31 cellular contexts compared by ENCODE assay signal in genomic region chr15:56933420-56934210, GRCh38. TPM values are rescaled to one million over a fixed set of nuclear protein-coding genes. Genes with fewer than 3 reads are reported as not detected.
DNase-seq lines count a peak whose midpoint lies in the region; ATAC-seq, FAIRE-seq and TF ChIP-seq lines count a peak whose summit lies in the region.
"Had no signal": no experiment of that assay in that cellular context is flagged by ENCODE, and none has a peak within 500 bp of the region (broad histone marks: within the 10 kb centered on the region; RNA-seq: fewer than 3 reads in every experiment).

No MANE protein-coding gene starts in this region.

- H3K79me2 ChIP-seq in GM23248 (ENCODE audit: insufficient read depth) = peaks cover 99% of the 10 kb centered on the region
- peaks cover 98% of the 10 kb centered on the region for H3K79me2 ChIP-seq in astrocyte (ENCODE audit: insufficient read depth, low read length)
- peaks cover 2% of the 10 kb centered on the region for H3K79me2 ChIP-seq in trophoblast cell (ENCODE audit: control insufficient read depth, insufficient read depth, low read length, poor library complexity)

- no peak for DNase-seq in CD8-positive, alpha-beta T cell
- DNase-seq in GM23248 (no peak), astrocyte (ENCODE audit: low read depth) (no peak), SW 1271 (lab: John Stamatoyannopoulos, UW) (no peak), islet precursor cell (no peak), trophoblast cell (no peak), NCI-H2171 treated with DMSO at 0.1 percent for 48 hours (lab: John Stamatoyannopoulos, UW) (no peak)
- DNase-seq: activated B cell treated with CpG ODN at 0.5 μM for 24 hours; activated CD4-positive, alpha-beta T cell treated with anti-CD3 and anti-CD28 coated beads, Interleukin-2, amount 10 ng/mL, durations not matched to agents 7 days and 5 days; activated gamma-delta T cell treated with Interleukin-2 at 50 U/mL for 16 hours; activated naive CD8-positive, alpha-beta T cell treated with anti-CD3 and anti-CD28 coated beads, Interleukin-2, amount 10 ng/mL, durations not matched to agents 7 days and 5 days; Calu3; DMS79; left cardiac atrium; MV-4-11; NCI-H146; NCI-H2107; NCI-H510A; nephron progenitor cell; substantia nigra; T-cell had no signal

- H3K4me3 ChIP-seq in CD8-positive, alpha-beta T cell (ENCODE audit: low read depth, low read length) = no peak overlapping the region
- H3K4me3 ChIP-seq in GM23248 (no peak overlapping the region), astrocyte (ENCODE audit: insufficient read depth, low read depth, low read length) (no peak overlapping the region), trophoblast cell (ENCODE audit: low read depth, low read length) (no peak overlapping the region)
- H3K4me3 ChIP-seq: BLaER1 treated with 17β-estradiol and CSF1 and Interleukin-3, amounts not matched to agents 10 nM and 100 nM; gastroesophageal sphincter; hepatocyte; lung; SJSA1 had no signal

- no peak overlapping the region for H2BK5ac ChIP-seq in trophoblast cell (ENCODE audit: low read depth, low read length, poor library complexity)

- no peaks in the 10 kb centered on the region for H3K79me1 ChIP-seq in trophoblast cell (ENCODE audit: low read length)

- no peak overlapping the region for H4K8ac ChIP-seq in trophoblast cell (ENCODE audit: low read depth, low read length)

- FAIRE-seq in astrocyte (lab: Jason Lieb, UNC) (no peak), islet of Langerhans (lab: Jason Lieb, UNC) (peak; percentile 43)
- FAIRE-seq: GM19239, H54 had no signal

- no peaks in the 10 kb centered on the region for H3K9me2 ChIP-seq in GM23248 (ENCODE audit: insufficient read depth)

- H3K9ac ChIP-seq in GM23248 = no peak overlapping the region
- no peak overlapping the region for H3K9ac ChIP-seq in astrocyte (ENCODE audit: low read length)
- H3K9ac ChIP-seq in trophoblast cell (ENCODE audit: low read length) = no peak overlapping the region
- H3K9ac ChIP-seq: BLaER1 treated with 17β-estradiol and CSF1 and Interleukin-3, amounts not matched to agents 10 nM and 100 nM; KMS-11 had no signal

- H2BK120ac ChIP-seq in trophoblast cell (ENCODE audit: insufficient read depth, low read length, poor library complexity) = no peak overlapping the region

- H3K4me1 Mint-ChIP-seq in CD8-positive, alpha-beta T cell (ENCODE audit: low read depth) = peaks cover 87% of the 10 kb centered on the region
- peaks cover 41% of the 10 kb centered on the region for H3K4me1 Mint-ChIP-seq in astrocyte (ENCODE audit: low read depth, unreplicated experiment)

- H3K4me2 ChIP-seq in GM23248 (ENCODE audit: unreplicated experiment) (peak overlapping the region; percentile 16), astrocyte (ENCODE audit: low read length) (no peak overlapping the region), trophoblast cell (ENCODE audit: low read length) (no peak overlapping the region)
- H3K4me2 ChIP-seq: hepatocyte, KMS-11 had no signal

- no peak for TF ChIP-seq CTCF in CD8-positive, alpha-beta T cell (IDR thresholded peaks at IDR 0.05)
- no peak for TF ChIP-seq CTCF in astrocyte (IDR thresholded peaks at IDR 0.05; ENCODE audit: insufficient read depth, low read depth, low read length)

- H3K4ac ChIP-seq in trophoblast cell (ENCODE audit: low read depth, low read length) = no peak overlapping the region

- no peak overlapping the region for H3K4me3 Mint-ChIP-seq in CD8-positive, alpha-beta T cell
- no peak overlapping the region for H3K4me3 Mint-ChIP-seq in astrocyte (ENCODE audit: unreplicated experiment)
- H3K4me3 Mint-ChIP-seq: activated B cell treated with CpG ODN at 0.5 μM for 24 hours; activated CD4-positive, alpha-beta T cell treated with anti-CD3 and anti-CD28 coated beads, Interleukin-2, amount 10 ng/mL, durations not matched to agents 7 days and 5 days; activated naive CD8-positive, alpha-beta T cell treated with anti-CD3 and anti-CD28 coated beads, Interleukin-2, amount 10 ng/mL, durations not matched to agents 7 days and 5 days; nephron progenitor cell; stimulated activated memory B cell treated with anti-CD40 and anti-IgM and Interleukin-4, amounts not matched to agents 10 μg/mL and 1 μg/mL and 100 μg/mL, for 72 hours; T-cell had no signal

- H3K9me3 ChIP-seq in CD8-positive, alpha-beta T cell (ENCODE audit: low read length) = no peaks in the 10 kb centered on the region
- H3K9me3 ChIP-seq in GM23248 (ENCODE audit: low read depth) (no peaks in the 10 kb centered on the region), astrocyte (ENCODE audit: insufficient read depth, low read depth, low read length) (no peaks in the 10 kb centered on the region), trophoblast cell (ENCODE audit: insufficient read depth, low read depth, low read length) (no peaks in the 10 kb centered on the region)
- H3K9me3 ChIP-seq: SJSA1 had no signal

- H3K36me3 Mint-ChIP-seq in CD8-positive, alpha-beta T cell = peaks cover 48% of the 10 kb centered on the region
- H3K36me3 Mint-ChIP-seq in astrocyte (ENCODE audit: low read depth, unreplicated experiment) = peaks cover 11% of the 10 kb centered on the region

- no peak overlapping the region for H3K14ac ChIP-seq in trophoblast cell (ENCODE audit: low read length)

- no peaks in the 10 kb centered on the region for H3K27me3 ChIP-seq in CD8-positive, alpha-beta T cell (ENCODE audit: insufficient read depth, low read length)
- H3K27me3 ChIP-seq in GM23248 (replicated peaks; ENCODE audit: insufficient read depth) (no peaks in the 10 kb centered on the region), astrocyte (ENCODE audit: insufficient read depth, low read length) (no peaks in the 10 kb centered on the region), trophoblast cell (ENCODE audit: insufficient read depth, low read length) (no peaks in the 10 kb centered on the region)
- H3K27me3 ChIP-seq: BLaER1 treated with 17β-estradiol and CSF1 and Interleukin-3, amounts not matched to agents 10 nM and 100 nM; gastroesophageal sphincter; hepatocyte; SJSA1 had no signal

- no peak for ATAC-seq in CD8-positive, alpha-beta T cell
- ATAC-seq: gastroesophageal sphincter; stimulated activated memory B cell treated with anti-CD40 and anti-IgM and Interleukin-4, amounts not matched to agents 10 μg/mL and 1 μg/mL and 100 μg/mL, for 72 hours; T-cell had no signal

- no peak overlapping the region for H4K91ac ChIP-seq in trophoblast cell (ENCODE audit: low read depth, low read length)

- H3K23ac ChIP-seq in trophoblast cell (ENCODE audit: low read length) = no peak overlapping the region

- WGBS in GM23248 (ENCODE audit: low coverage in 1 of 2, low lambda C conversion rate in 2 of 2, missing lambda C conversion rate in 2 of 2), 2 experiments = 97 to 100% methylated on average over 1 of the region's 1 CpG
- WGBS in trophoblast cell (ENCODE audit: extremely low coverage, insufficient coverage, insufficient read length) = no CpG with 5 or more reads among the region's 1 CpG

- intact Hi-C loops in CD8-positive, alpha-beta T cell (cut with DNase I, micrococcal nuclease) = loop anchor here in 1 of 2 experiments (2.0 to 5.0 kb wide), 2 partner anchors 15 to 44 kb away; partner anchors contain the start of gene TCF12

- no peak overlapping the region for H2BK12ac ChIP-seq in trophoblast cell (ENCODE audit: low read length)

- peaks cover 10% of the 10 kb centered on the region; the same call in 1 of the 2 replicates for H4K20me1 ChIP-seq in GM23248 (ENCODE audit: insufficient read depth)
- H4K20me1 ChIP-seq in astrocyte (ENCODE audit: insufficient read depth, low read length) = peaks cover 86% of the 10 kb centered on the region

- H3K9me3 Mint-ChIP-seq in CD8-positive, alpha-beta T cell = peaks cover 16% of the 10 kb centered on the region
- no peaks in the 10 kb centered on the region for H3K9me3 Mint-ChIP-seq in astrocyte (ENCODE audit: unreplicated experiment)

- no peak overlapping the region for H3K18ac ChIP-seq in trophoblast cell (ENCODE audit: low read length)

- H3K27me3 Mint-ChIP-seq in CD8-positive, alpha-beta T cell (ENCODE audit: low read depth) = no peaks in the 10 kb centered on the region
- no peaks in the 10 kb centered on the region for H3K27me3 Mint-ChIP-seq in astrocyte (ENCODE audit: low read depth, unreplicated experiment)
- H3K27me3 Mint-ChIP-seq: activated B cell treated with CpG ODN at 0.5 μM for 24 hours; activated CD4-positive, alpha-beta T cell treated with anti-CD3 and anti-CD28 coated beads, Interleukin-2, amount 10 ng/mL, durations not matched to agents 7 days and 5 days; activated naive CD8-positive, alpha-beta T cell treated with anti-CD3 and anti-CD28 coated beads, Interleukin-2, amount 10 ng/mL, durations not matched to agents 7 days and 5 days; stimulated activated memory B cell treated with anti-CD40 and anti-IgM and Interleukin-4, amounts not matched to agents 10 μg/mL and 1 μg/mL and 100 μg/mL, for 72 hours; T-cell had no signal

- H2AFZ ChIP-seq in GM23248 = no peak overlapping the region
- H2AFZ ChIP-seq in astrocyte (ENCODE audit: low read depth, low read length) = no peak overlapping the region
- no peak overlapping the region for H2AFZ ChIP-seq in trophoblast cell (ENCODE audit: insufficient read depth, low read length, poor library complexity)
- H2AFZ ChIP-seq: hepatocyte had no signal

- H3K4me1 ChIP-seq in CD8-positive, alpha-beta T cell (ENCODE audit: insufficient read depth, low read length) = peaks cover 22% of the 10 kb centered on the region
- H3K4me1 ChIP-seq in GM23248 (ENCODE audit: insufficient read depth) (peaks cover 25% of the 10 kb centered on the region), astrocyte (ENCODE audit: insufficient read depth, low read length) (peaks cover 17% of the 10 kb centered on the region), trophoblast cell (ENCODE audit: control insufficient read depth in 1 of 2, insufficient read depth in 2 of 2, low read length in 2 of 2) (peaks cover 0 to 2% of the 10 kb centered on the region in 2 experiments)

- in situ Hi-C loops in GM23248 (cut with MboI) = no loop called here

- H2AK5ac ChIP-seq in trophoblast cell (ENCODE audit: low read length) = no peak overlapping the region

- POLR2A ChIA-PET in CD8-positive, alpha-beta T cell (lab: Charles Lee) = no interaction called here

- CTCF ChIA-PET in CD8-positive, alpha-beta T cell (lab: Charles Lee) = interaction anchor here (0.9 to 1.3 kb wide), 3 partner anchors 10 to 1737 kb away, joined by 3 to 5 read pairs (median 3); partner anchors contain the start of gene RSL24D1

- H3K36me3 ChIP-seq in CD8-positive, alpha-beta T cell (ENCODE audit: insufficient read depth, low read length) = no peaks in the 10 kb centered on the region
- H3K36me3 ChIP-seq in GM23248 (ENCODE audit: low read depth) (peaks cover 4% of the 10 kb centered on the region; the same call in 1 of the 2 replicates), astrocyte (ENCODE audit: insufficient read depth, low read length) (no peaks in the 10 kb centered on the region), trophoblast cell (ENCODE audit: control insufficient read depth in 1 of 2, insufficient read depth in 2 of 2, low read length in 2 of 2) (no peaks in the 10 kb centered on the region)

- peak overlapping the region; percentile 28 for H3K27ac Mint-ChIP-seq in CD8-positive, alpha-beta T cell
- peak overlapping the region; percentile 8 for H3K27ac Mint-ChIP-seq in astrocyte (ENCODE audit: unreplicated experiment)
- H3K27ac Mint-ChIP-seq: activated B cell treated with CpG ODN at 0.5 μM for 24 hours; activated CD4-positive, alpha-beta T cell treated with anti-CD3 and anti-CD28 coated beads, Interleukin-2, amount 10 ng/mL, durations not matched to agents 7 days and 5 days; activated naive CD8-positive, alpha-beta T cell treated with anti-CD3 and anti-CD28 coated beads, Interleukin-2, amount 10 ng/mL, durations not matched to agents 7 days and 5 days; nephron progenitor cell; stimulated activated memory B cell treated with anti-CD40 and anti-IgM and Interleukin-4, amounts not matched to agents 10 μg/mL and 1 μg/mL and 100 μg/mL, for 72 hours; T-cell had no signal

- H3K27ac ChIP-seq in CD8-positive, alpha-beta T cell (ENCODE audit: low read depth, low read length) = no peak overlapping the region
- H3K27ac ChIP-seq in GM23248 = no peak overlapping the region
- no peak overlapping the region for H3K27ac ChIP-seq in astrocyte (ENCODE audit: low read depth, low read length)
- no peak overlapping the region for H3K27ac ChIP-seq in trophoblast cell (ENCODE audit: low read depth, low read length)
- H3K27ac ChIP-seq: BLaER1 treated with 17β-estradiol and CSF1 and Interleukin-3, amounts not matched to agents 10 nM and 100 nM; gastroesophageal sphincter; hepatocyte; KMS-11; SJSA1 had no signal

- no peak overlapping the region for H4K12ac ChIP-seq in trophoblast cell (ENCODE audit: low read depth, low read length)

- H3F3A ChIP-seq in GM23248 (ENCODE audit: insufficient read depth) = peaks cover 15% of the 10 kb centered on the region

RNA-seq across cellular contexts. Expression of gene TCF12, which starts 15.2 kb away (rescaled TPM):
- total RNA-seq in CD8-positive, alpha-beta T cell = 10 to 100 TPM; 45.0 to 47.2 TPM
- total RNA-seq in GM23248 (2014; rRNA removed; shearing (Covaris generic)) = 58.6 and 63.5 TPM in 2 replicates
- 46.3 and 53.6 TPM in 2 replicates for polyA plus RNA-seq in GM23248 (2016; fragmentation: Nextera tagmentation; extraction: Ambion mirVana)
- total RNA-seq in astrocyte = 106 and 112 TPM in 2 replicates
- polyA plus RNA-seq in trophoblast cell (2013) = 35.6 and 36.9 TPM in 2 replicates
